ENCODE assay signal across 1 cellular context in genomic region chr7:6533893-6534804, GRCh38.
TF ChIP-seq lines count a peak whose summit lies in the region.

No MANE protein-coding gene starts in this region.

TF ChIP-seq in HepG2, 621 proteins besides CTCF, POLR2A, EP300 and RAD21:
- TF ChIP-seq GMEB1 (CRISPR knock-in tag; IDR thresholded peaks at IDR 0.05; ENCODE audit: borderline replicate concordance) (no peak), ZBTB33 (CRISPR knock-in tag; IDR thresholded peaks at IDR 0.05) (peak; percentile 34; the same call in 1 of the 2 replicates), CREB1 (IDR thresholded peaks at IDR 0.05) (peak; percentile 43; the same call in 1 of the 2 replicates), CREB1 (CRISPR knock-in tag; IDR thresholded peaks at IDR 0.05) (no peak)
